7 cellular contexts compared by ENCODE assay signal in genomic region chr3:95442766-95443165, GRCh38.
"Had no signal": no experiment of that assay in that cellular context is flagged by ENCODE, and none has a peak within 500 bp of the region (broad histone marks: within the 10 kb centered on the region; RNA-seq: fewer than 3 reads in every experiment).

No MANE protein-coding gene starts in this region.

- DNase-seq: GM23248, GOT3, H7, HFFc6, KBM-7 had no signal

- ATAC-seq: HCT116, HepG2 had no signal
